Comparison of ENCODE assay signal across 2 cellular contexts in the genomic region with DNA sequence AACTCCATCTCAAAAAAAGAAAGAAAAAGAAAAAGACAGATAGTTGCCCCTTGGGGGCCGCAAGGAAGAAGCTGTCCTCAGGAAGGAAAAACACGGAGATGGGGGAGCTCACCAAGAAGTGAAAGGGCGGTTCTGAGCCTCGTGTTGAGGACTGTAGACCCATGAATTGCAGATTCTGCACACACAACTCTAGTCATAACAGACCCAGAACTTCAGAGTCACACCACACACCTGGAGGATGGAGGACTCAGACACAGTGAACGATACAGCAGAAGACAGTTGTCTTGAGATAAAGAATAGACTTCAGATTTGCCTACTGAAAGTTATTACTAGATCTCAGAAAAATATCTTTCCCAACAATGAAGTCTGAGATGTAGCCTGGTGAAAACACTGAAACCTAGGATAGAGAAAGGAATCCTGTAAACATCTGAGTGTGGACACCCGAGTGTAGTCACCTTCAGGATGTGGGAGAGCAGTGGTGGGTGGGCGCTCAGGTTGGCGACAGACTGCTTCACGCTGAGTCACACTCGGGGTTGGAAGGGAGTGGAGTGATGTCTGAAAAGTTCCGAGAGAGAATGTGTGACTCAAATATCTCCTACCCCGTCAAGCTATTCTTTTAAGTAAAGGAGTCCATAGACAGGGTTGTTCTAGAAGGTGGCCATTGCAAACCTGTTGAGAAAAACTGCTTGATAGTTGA.
TF ChIP-seq lines count a peak whose summit lies in the region.

No MANE protein-coding gene starts in this region.

TF ChIP-seq in SK-N-SH, 30 proteins besides CTCF, POLR2A, EP300 and RAD21:
- TF ChIP-seq, protein P1, sequence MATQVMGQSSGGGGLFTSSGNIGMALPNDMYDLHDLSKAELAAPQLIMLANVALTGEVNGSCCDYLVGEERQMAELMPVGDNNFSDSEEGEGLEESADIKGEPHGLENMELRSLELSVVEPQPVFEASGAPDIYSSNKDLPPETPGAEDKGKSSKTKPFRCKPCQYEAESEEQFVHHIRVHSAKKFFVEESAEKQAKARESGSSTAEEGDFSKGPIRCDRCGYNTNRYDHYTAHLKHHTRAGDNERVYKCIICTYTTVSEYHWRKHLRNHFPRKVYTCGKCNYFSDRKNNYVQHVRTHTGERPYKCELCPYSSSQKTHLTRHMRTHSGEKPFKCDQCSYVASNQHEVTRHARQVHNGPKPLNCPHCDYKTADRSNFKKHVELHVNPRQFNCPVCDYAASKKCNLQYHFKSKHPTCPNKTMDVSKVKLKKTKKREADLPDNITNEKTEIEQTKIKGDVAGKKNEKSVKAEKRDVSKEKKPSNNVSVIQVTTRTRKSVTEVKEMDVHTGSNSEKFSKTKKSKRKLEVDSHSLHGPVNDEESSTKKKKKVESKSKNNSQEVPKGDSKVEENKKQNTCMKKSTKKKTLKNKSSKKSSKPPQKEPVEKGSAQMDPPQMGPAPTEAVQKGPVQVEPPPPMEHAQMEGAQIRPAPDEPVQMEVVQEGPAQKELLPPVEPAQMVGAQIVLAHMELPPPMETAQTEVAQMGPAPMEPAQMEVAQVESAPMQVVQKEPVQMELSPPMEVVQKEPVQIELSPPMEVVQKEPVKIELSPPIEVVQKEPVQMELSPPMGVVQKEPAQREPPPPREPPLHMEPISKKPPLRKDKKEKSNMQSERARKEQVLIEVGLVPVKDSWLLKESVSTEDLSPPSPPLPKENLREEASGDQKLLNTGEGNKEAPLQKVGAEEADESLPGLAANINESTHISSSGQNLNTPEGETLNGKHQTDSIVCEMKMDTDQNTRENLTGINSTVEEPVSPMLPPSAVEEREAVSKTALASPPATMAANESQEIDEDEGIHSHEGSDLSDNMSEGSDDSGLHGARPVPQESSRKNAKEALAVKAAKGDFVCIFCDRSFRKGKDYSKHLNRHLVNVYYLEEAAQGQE (IDR thresholded peaks at IDR 0.05; ENCODE audit: low read depth, low read length), result no peak
- TF ChIP-seq RFX5 (IDR thresholded peaks at IDR 0.05; ENCODE audit: low read length), result no peak
- TF ChIP-seq USF1 (IDR thresholded peaks at IDR 0.05; ENCODE audit: borderline replicate concordance, low read depth), result no peak
- TF ChIP-seq FOXJ3 (CRISPR knock-in tag; IDR thresholded peaks at IDR 0.05), result no peak
- no peak for TF ChIP-seq NFIC (IDR thresholded peaks at IDR 0.05; ENCODE audit: borderline replicate concordance)
- TF ChIP-seq CHD2 (IDR thresholded peaks at IDR 0.05; ENCODE audit: low read length, partially characterized antibody), result no peak
- TF ChIP-seq FOSL2 (IDR thresholded peaks at IDR 0.05; ENCODE audit: borderline replicate concordance, low read depth), result peak; percentile 29; the same call in 1 of the 2 replicates
- TF ChIP-seq NRF1 (IDR thresholded peaks at IDR 0.05; ENCODE audit: low read depth, low read length), result no peak

TF ChIP-seq in SK-N-SH treated with all-trans-retinoic acid at 6 μM for 48 hours, 23 proteins besides CTCF, POLR2A, EP300 and RAD21 (continued from another document):
- TF ChIP-seq ZFP3 (CRISPR knock-in tag; IDR thresholded peaks at IDR 0.05) (no peak), TSHZ2 (CRISPR knock-in tag; IDR thresholded peaks at IDR 0.05) (no peak), RARB (CRISPR knock-in tag; IDR thresholded peaks at IDR 0.05) (no peak), ZC3H10 (CRISPR knock-in tag; IDR thresholded peaks at IDR 0.05) (no peak), ISL1 (CRISPR knock-in tag; IDR thresholded peaks at IDR 0.05) (no peak), TOX (CRISPR knock-in tag; IDR thresholded peaks at IDR 0.05; ENCODE audit: borderline replicate concordance) (no peak), OSR1 (CRISPR knock-in tag; IDR thresholded peaks at IDR 0.05) (no peak), ZNF565 (CRISPR knock-in tag; conservative IDR thresholded peaks at IDR 0.05; ENCODE audit: low read depth) (no peak), BACH2 (CRISPR knock-in tag; IDR thresholded peaks at IDR 0.05; ENCODE audit: borderline replicate concordance) (no peak), ARNTL (CRISPR knock-in tag; IDR thresholded peaks at IDR 0.05; ENCODE audit: borderline replicate concordance, low read depth) (no peak), ESRRG (CRISPR knock-in tag; IDR thresholded peaks at IDR 0.05) (no peak), SNAI2 (CRISPR knock-in tag; IDR thresholded peaks at IDR 0.05) (no peak)
- TF ChIP-seq, protein P2, sequence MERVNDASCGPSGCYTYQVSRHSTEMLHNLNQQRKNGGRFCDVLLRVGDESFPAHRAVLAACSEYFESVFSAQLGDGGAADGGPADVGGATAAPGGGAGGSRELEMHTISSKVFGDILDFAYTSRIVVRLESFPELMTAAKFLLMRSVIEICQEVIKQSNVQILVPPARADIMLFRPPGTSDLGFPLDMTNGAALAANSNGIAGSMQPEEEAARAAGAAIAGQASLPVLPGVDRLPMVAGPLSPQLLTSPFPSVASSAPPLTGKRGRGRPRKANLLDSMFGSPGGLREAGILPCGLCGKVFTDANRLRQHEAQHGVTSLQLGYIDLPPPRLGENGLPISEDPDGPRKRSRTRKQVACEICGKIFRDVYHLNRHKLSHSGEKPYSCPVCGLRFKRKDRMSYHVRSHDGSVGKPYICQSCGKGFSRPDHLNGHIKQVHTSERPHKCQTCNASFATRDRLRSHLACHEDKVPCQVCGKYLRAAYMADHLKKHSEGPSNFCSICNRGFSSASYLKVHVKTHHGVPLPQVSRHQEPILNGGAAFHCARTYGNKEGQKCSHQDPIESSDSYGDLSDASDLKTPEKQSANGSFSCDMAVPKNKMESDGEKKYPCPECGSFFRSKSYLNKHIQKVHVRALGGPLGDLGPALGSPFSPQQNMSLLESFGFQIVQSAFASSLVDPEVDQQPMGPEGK (CRISPR knock-in tag; IDR thresholded peaks at IDR 0.05; ENCODE audit: borderline replicate concordance), result no peak
- TF ChIP-seq, protein P3, sequence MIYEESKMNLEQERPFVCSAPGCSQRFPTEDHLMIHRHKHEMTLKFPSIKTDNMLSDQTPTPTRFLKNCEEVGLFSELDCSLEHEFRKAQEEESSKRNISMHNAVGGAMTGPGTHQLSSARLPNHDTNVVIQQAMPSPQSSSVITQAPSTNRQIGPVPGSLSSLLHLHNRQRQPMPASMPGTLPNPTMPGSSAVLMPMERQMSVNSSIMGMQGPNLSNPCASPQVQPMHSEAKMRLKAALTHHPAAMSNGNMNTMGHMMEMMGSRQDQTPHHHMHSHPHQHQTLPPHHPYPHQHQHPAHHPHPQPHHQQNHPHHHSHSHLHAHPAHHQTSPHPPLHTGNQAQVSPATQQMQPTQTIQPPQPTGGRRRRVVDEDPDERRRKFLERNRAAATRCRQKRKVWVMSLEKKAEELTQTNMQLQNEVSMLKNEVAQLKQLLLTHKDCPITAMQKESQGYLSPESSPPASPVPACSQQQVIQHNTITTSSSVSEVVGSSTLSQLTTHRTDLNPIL (CRISPR knock-in tag; IDR thresholded peaks at IDR 0.05; ENCODE audit: low read depth), result no peak
